ENCODE assay signal across 9 cellular contexts in genomic region chr12:3252416-3252815, GRCh38.
DNase-seq lines count a peak whose midpoint lies in the region; ATAC-seq and TF ChIP-seq lines count a peak whose summit lies in the region.
"Had no signal": no experiment of that assay in that cellular context is flagged by ENCODE, and none has a peak within 500 bp of the region (broad histone marks: within the 10 kb centered on the region; RNA-seq: fewer than 3 reads in every experiment).

No MANE protein-coding gene starts in this region.

- H3K27me3 ChIP-seq in GM23338 (ENCODE audit: insufficient read depth) (no peaks in the 10 kb centered on the region), skeletal muscle tissue (ENCODE audit: control insufficient read depth in 3 of 3, insufficient read depth in 3 of 3, low read length in 3 of 3) (no peaks in the 10 kb centered on the region)

- H3K4me3 ChIP-seq in GM23338 (no peak overlapping the region), skeletal muscle tissue (ENCODE audit: low read length in 3 of 3) (peak overlapping the region in 2 of 3 donors; percentile 38 to 52)

- H3K27ac ChIP-seq in GM23338 (ENCODE audit: low read depth) (no peak overlapping the region), skeletal muscle tissue (ENCODE audit: low read depth, low read length) (peak overlapping the region; percentile 97)

- 0 out of 2 replicates have a peak, but pooled peaks cover 4% of the 10 kb centered on the region for H3K9me2 ChIP-seq in GM23338 (ENCODE audit: insufficient read depth)

- H3K9me3 ChIP-seq in skeletal muscle tissue (ENCODE audit: control insufficient read depth in 3 of 3, low read length in 3 of 3), result no peaks in the 10 kb centered on the region

- no peaks in the 10 kb centered on the region for H3K4me1 ChIP-seq in GM23338 (ENCODE audit: insufficient read depth)
- H3K4me1 ChIP-seq in skeletal muscle tissue (ENCODE audit: control insufficient read depth in 3 of 3, insufficient read depth in 3 of 3, low read length in 3 of 3), result peaks cover 75 to 96% (median 89%) of the 10 kb centered on the region in 3 donors

- no peaks in the 10 kb centered on the region for H3K36me3 ChIP-seq in GM23338 (ENCODE audit: insufficient read depth)
- H3K36me3 ChIP-seq in skeletal muscle tissue (ENCODE audit: control insufficient read depth in 3 of 3, insufficient read depth in 3 of 3, low read length in 3 of 3), result no peaks in the 10 kb centered on the region

- no peaks in the 10 kb centered on the region for H4K20me1 ChIP-seq in GM23338 (replicated peaks; ENCODE audit: insufficient read depth)

- ATAC-seq in GM23338, result peak; percentile 39; the same call in 2 of the 3 replicates

- no peak overlapping the region for H2AFZ ChIP-seq in GM23338

- DNase-seq in GM23338 (ENCODE audit: low spot score) (no peak), cerebellum (ENCODE audit: low spot score) (peak; percentile 91), iris pigment epithelial cell (ENCODE audit: low read depth) (peak; percentile 40), NCI-H526 treated with DMSO at 0.1 percent for 48 hours (lab: John Stamatoyannopoulos, UW) (no peak), T1000 (lab: John Stamatoyannopoulos, UW) (no peak), NCI-H146 treated with DMSO at 0.1 percent for 48 hours (lab: John Stamatoyannopoulos, UW; ENCODE audit: unreplicated experiment) (no peak)
- DNase-seq in activated CD8-positive, alpha-beta memory T cell treated with anti-CD3 and anti-CD28 coated beads, Interleukin-2, amount 50 U/mL, for 4 hours, result no peak
- DNase-seq: activated naive CD8-positive, alpha-beta T cell treated with anti-CD3 and anti-CD28 coated beads for 36 hours had no signal

- H3F3A ChIP-seq in GM23338 (replicated peaks; ENCODE audit: low read depth), result no peaks in the 10 kb centered on the region

- H3K4me2 ChIP-seq in GM23338, result no peak overlapping the region

- H3K4me3 Mint-ChIP-seq in GM23338, result no peak overlapping the region
- H3K4me3 Mint-ChIP-seq: activated naive CD8-positive, alpha-beta T cell treated with anti-CD3 and anti-CD28 coated beads for 36 hours had no signal

- peaks cover 19% of the 10 kb centered on the region for H3K4me1 Mint-ChIP-seq in GM23338

- no peak for TF ChIP-seq CTCF in GM23338 (conservative IDR thresholded peaks at IDR 0.05; ENCODE audit: low read depth in 2 of 2)

- no peaks in the 10 kb centered on the region for H3K79me2 ChIP-seq in GM23338 (replicated peaks; ENCODE audit: insufficient read depth)

- no peaks in the 10 kb centered on the region for H3K36me3 Mint-ChIP-seq in GM23338 (ENCODE audit: low read depth)
- H3K36me3 Mint-ChIP-seq: activated naive CD8-positive, alpha-beta T cell treated with anti-CD3 and anti-CD28 coated beads for 36 hours had no signal

- H3K27me3 Mint-ChIP-seq in GM23338 (ENCODE audit: insufficient read depth, low read depth, poor library complexity), result peaks cover 15% of the 10 kb centered on the region

- no peaks in the 10 kb centered on the region for H3K9me3 Mint-ChIP-seq in GM23338
- H3K9me3 Mint-ChIP-seq: activated naive CD8-positive, alpha-beta T cell treated with anti-CD3 and anti-CD28 coated beads for 36 hours had no signal

- H3K9ac ChIP-seq in skeletal muscle tissue (ENCODE audit: low read depth in 1 of 3, low read length in 3 of 3), result peak overlapping the region; percentile 78 to 85 (median 82)

- peak overlapping the region; percentile 60; the same call in 1 of the 2 replicates for H3K27ac Mint-ChIP-seq in GM23338
- H3K27ac Mint-ChIP-seq: activated naive CD8-positive, alpha-beta T cell treated with anti-CD3 and anti-CD28 coated beads for 36 hours had no signal

TF ChIP-seq in GM23338, 12 proteins besides CTCF, POLR2A, EP300 and RAD21 (continues in another document):
- TF ChIP-seq ZNF114 (CRISPR knock-in tag; IDR thresholded peaks at IDR 0.05) (no peak), JUNB (IDR thresholded peaks at IDR 0.05; ENCODE audit: unreplicated experiment) (no peak), REST (IDR thresholded peaks at IDR 0.05; ENCODE audit: unreplicated experiment) (no peak), CREB1 (CRISPR knock-in tag; IDR thresholded peaks at IDR 0.05; ENCODE audit: low read depth) (no peak), POLR2AphosphoS5 (IDR thresholded peaks at IDR 0.05; ENCODE audit: low read depth) (no peak), NANOG (IDR thresholded peaks at IDR 0.05; ENCODE audit: borderline replicate concordance) (no peak), ZNF331 (CRISPR knock-in tag; IDR thresholded peaks at IDR 0.05; ENCODE audit: low read depth) (no peak), ZNF462 (CRISPR knock-in tag; IDR thresholded peaks at IDR 0.05) (no peak)

Comparison
In these comparisons a context has a peak if more than half of its experiments do, and no peak if none do; other contexts are left out.
1. DNase-seq: peak in cerebellum (single experiment) and iris pigment epithelial cell (single experiment); none in GM23338 (single experiment), NCI-H526 treated with DMSO at 0.1 percent for 48 hours (single experiment), T1000 (single experiment), activated CD8-positive, alpha-beta memory T cell treated with anti-CD3 and anti-CD28 coated beads, Interleukin-2, amount 50 U/mL, for 4 hours (single experiment) and NCI-H146 treated with DMSO at 0.1 percent for 48 hours (single experiment).